In the genomic region with DNA sequence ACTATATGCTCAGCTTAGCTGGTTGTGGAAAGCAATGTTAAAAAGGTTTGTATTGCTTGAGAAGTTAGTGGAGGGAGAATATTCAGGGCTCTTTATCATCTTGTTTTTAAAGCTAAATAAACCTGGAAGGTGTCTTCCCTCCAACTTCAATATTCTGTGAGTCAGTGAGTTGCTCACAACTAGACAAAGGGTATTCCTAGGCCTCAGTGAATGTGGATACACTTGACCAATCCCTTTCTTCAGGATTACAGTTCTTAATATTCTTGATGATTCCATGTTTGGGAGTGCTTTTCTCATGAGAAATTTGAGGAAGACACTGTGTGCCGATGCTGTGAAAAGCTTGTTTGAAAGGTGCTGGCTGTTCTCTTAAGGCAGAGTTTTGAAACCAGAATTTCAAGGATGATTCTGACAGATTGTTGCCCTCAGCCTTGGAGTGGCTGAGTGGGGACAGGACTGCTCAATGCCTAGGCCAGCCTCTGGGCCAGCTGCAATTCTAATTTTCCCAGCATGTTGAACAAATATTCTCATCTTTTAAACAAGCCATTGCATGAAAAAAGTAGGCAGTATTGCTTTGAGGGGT, we compare ENCODE assay signal across 18 cellular contexts. TPM values are rescaled to one million over a fixed set of nuclear protein-coding genes. Genes with fewer than 3 reads are reported as not detected.
A peak's percentile ranks its signal among the peaks of the same experiment; 100 is the strongest.
DNase-seq lines count a peak whose midpoint lies in the region; ATAC-seq, FAIRE-seq and TF ChIP-seq lines count a peak whose summit lies in the region.
"Had no signal": no experiment of that assay in that cellular context is flagged by ENCODE, and none has a peak within 500 bp of the region (broad histone marks: within the 10 kb centered on the region; RNA-seq: fewer than 3 reads in every experiment).

No MANE protein-coding gene starts in this region.

- H3K27ac ChIP-seq in cardiac muscle cell (peak overlapping the region; percentile 48), keratinocyte (ENCODE audit: control insufficient read depth, insufficient read depth, low read length) (no peak overlapping the region), gastrocnemius medialis (peak overlapping the region in 3 of 4 donors; percentile 1 to 65 (median 36))

- DNase-seq in cardiac muscle cell (ENCODE audit: low read depth in 1 of 2, low spot score in 1 of 2) (no peak), Right ventricle myocardium inferior (ENCODE audit: missing footprints) (no peak), keratinocyte (ENCODE audit: low read depth, low spot score) (no peak), gastrocnemius medialis (no peak), NCI-H2227 (lab: John Stamatoyannopoulos, UW; ENCODE audit: unreplicated experiment) (no peak), HUDEP-2 (lab: John Stamatoyannopoulos, UW; ENCODE audit: unreplicated experiment in 76 of 76) (no peak), HAP-1 (ENCODE audit: low spot score in 2 of 2) (no peak)
- no peak for DNase-seq in effector memory CD8-positive, alpha-beta T cell
- DNase-seq: BE2C; CD4-positive, alpha-beta T cell; HFFc6; KG1; NCI-H1694 treated with DMSO at 0.1 percent for 48 hours; NCI-H510A; NCI-H748 treated with DMSO at 0.1 percent for 48 hours; NK-92 treated with Interleukin-12 subunit alpha and Interleukin-12 subunit beta, amount 100 ng/mL, for 24 hours; SIG-M5 had no signal

- H3K9ac ChIP-seq in keratinocyte (ENCODE audit: control insufficient read depth, extremely low read depth, insufficient read depth, low read length), result no peak overlapping the region

- H3K4me3 Mint-ChIP-seq in effector memory CD8-positive, alpha-beta T cell, result no peak overlapping the region
- H3K4me3 Mint-ChIP-seq: CD4-positive, alpha-beta T cell; HFFc6 had no signal

- ATAC-seq in Right ventricle myocardium inferior (no peak), gastrocnemius medialis (peak; percentile 44 to 78)
- ATAC-seq in effector memory CD8-positive, alpha-beta T cell (replicated peaks), result no peak
- ATAC-seq: GM12878 had no signal

- FAIRE-seq in keratinocyte (lab: Jason Lieb, UNC), result peak; percentile 69
- FAIRE-seq: GM12878 had no signal

- no peak for TF ChIP-seq POLR2A in gastrocnemius medialis (IDR thresholded peaks at IDR 0.05)

- H3K9me3 ChIP-seq in cardiac muscle cell (ENCODE audit: low read depth) (no peaks in the 10 kb centered on the region), keratinocyte (ENCODE audit: control insufficient read depth, low read depth, low read length) (no peaks in the 10 kb centered on the region), gastrocnemius medialis (no peaks in the 10 kb centered on the region), HAP-1 (no peaks in the 10 kb centered on the region)
- H3K9me3 ChIP-seq: BE2C had no signal

- in situ Hi-C loops in gastrocnemius medialis (cut with MboI; ENCODE audit: low sequenced_read_pairs in 4 of 4), result no loop called here
- in situ Hi-C loops in HAP-1 (cut with MboI; ENCODE audit: low sequenced_read_pairs), result no loop called here

- no peaks in the 10 kb centered on the region for H3K9me3 Mint-ChIP-seq in effector memory CD8-positive, alpha-beta T cell
- H3K9me3 Mint-ChIP-seq: CD4-positive, alpha-beta T cell; HFFc6 had no signal

- H3K36me3 Mint-ChIP-seq in effector memory CD8-positive, alpha-beta T cell (ENCODE audit: insufficient read depth), result no peaks in the 10 kb centered on the region

- H2AFZ ChIP-seq in keratinocyte (ENCODE audit: control insufficient read depth, low read length), result no peak overlapping the region

- H3K36me3 ChIP-seq in cardiac muscle cell (no peaks in the 10 kb centered on the region), keratinocyte (ENCODE audit: control insufficient read depth in 2 of 2, extremely low read depth in 1 of 2, insufficient read depth in 2 of 2, low read length in 2 of 2) (no peaks in the 10 kb centered on the region), gastrocnemius medialis (no peaks in the 10 kb centered on the region), HAP-1 (replicated peaks) (no peaks in the 10 kb centered on the region)
- H3K36me3 ChIP-seq: BE2C had no signal

- H3K4me1 ChIP-seq in cardiac muscle cell (ENCODE audit: low read depth) (peaks cover 21% of the 10 kb centered on the region), keratinocyte (ENCODE audit: control insufficient read depth, extremely low read depth, insufficient read depth, low read length) (peaks cover 24% of the 10 kb centered on the region), gastrocnemius medialis (peaks cover 44 to 70% of the 10 kb centered on the region in 2 donors), HAP-1 (peaks cover 27% of the 10 kb centered on the region)
- H3K4me1 ChIP-seq: BE2C had no signal

- intact Hi-C loops in Right ventricle myocardium inferior (cut with DNase I), result no loop called here
- intact Hi-C loops in gastrocnemius medialis (cut with DNase I; ENCODE audit: low total_unique reads), result no loop called here

- H3K4me3 ChIP-seq in cardiac muscle cell (no peak overlapping the region), keratinocyte (ENCODE audit: control insufficient read depth in 2 of 3, extremely low read depth in 1 of 3, insufficient read depth in 2 of 3, low read depth in 1 of 3, low read length in 3 of 3) (no peak overlapping the region), gastrocnemius medialis (no peak overlapping the region), HAP-1 (no peak overlapping the region)
- H3K4me3 ChIP-seq: GM12878 had no signal

- H4K20me1 ChIP-seq in keratinocyte (ENCODE audit: control insufficient read depth, extremely low read depth, insufficient read depth, low read length), result peaks cover 12% of the 10 kb centered on the region

- dilution Hi-C loops in keratinocyte (cut with MboI; ENCODE audit: extremely low pct_ligation_motif_present, low sequenced_read_pairs), result no loop called here

- peak overlapping the region; percentile 36 to 55 for H3K27ac Mint-ChIP-seq in effector memory CD8-positive, alpha-beta T cell
- H3K27ac Mint-ChIP-seq: HFFc6 had no signal

- no peaks in the 10 kb centered on the region for H3K27me3 Mint-ChIP-seq in effector memory CD8-positive, alpha-beta T cell
- H3K27me3 Mint-ChIP-seq: CD4-positive, alpha-beta T cell had no signal

- TF ChIP-seq CTCF in cardiac muscle cell (IDR thresholded peaks at IDR 0.05; ENCODE audit: low read depth, low read length), result no peak
- TF ChIP-seq CTCF in keratinocyte (optimal IDR thresholded peaks at IDR 0.05 in 1 of 3, IDR thresholded peaks at IDR 0.05 in 1 of 3, conservative IDR thresholded peaks at IDR 0.05 in 1 of 3; ENCODE audit: extremely low read depth in 1 of 3, insufficient read depth in 2 of 3, low read length in 3 of 3), result no peak
- no peak for TF ChIP-seq CTCF in gastrocnemius medialis (IDR thresholded peaks at IDR 0.05 in 4 of 5, conservative IDR thresholded peaks at IDR 0.05 in 1 of 5)

- H3K4me2 ChIP-seq in keratinocyte (ENCODE audit: control insufficient read depth, extremely low read depth, insufficient read depth, low read depth, low read length), result no peak overlapping the region

- peaks cover 2% of the 10 kb centered on the region for H3K9me1 ChIP-seq in keratinocyte (ENCODE audit: control insufficient read depth, extremely low read depth, insufficient read depth, low read length)

- H3K79me2 ChIP-seq in keratinocyte (ENCODE audit: control insufficient read depth, insufficient read depth, low read length), result peaks cover 84% of the 10 kb centered on the region

- peaks cover 50 to 68% of the 10 kb centered on the region in 2 donors for H3K4me1 Mint-ChIP-seq in effector memory CD8-positive, alpha-beta T cell (ENCODE audit: low read depth in 2 of 2)

- H3K27me3 ChIP-seq in cardiac muscle cell (no peaks in the 10 kb centered on the region), keratinocyte (ENCODE audit: control insufficient read depth, extremely low read depth, insufficient read depth, low read length) (no peaks in the 10 kb centered on the region), gastrocnemius medialis (no peaks in the 10 kb centered on the region), HAP-1 (ENCODE audit: low read depth) (no peaks in the 10 kb centered on the region)
- H3K27me3 ChIP-seq: BE2C had no signal

RNA-seq across cellular contexts. Expression of a gene that starts 30.1 kb away (rescaled TPM):
- total RNA-seq in cardiac muscle cell, result 43.4 and 56.5 TPM in 2 replicates
- 65.2 and 76.9 TPM in 2 replicates for polyA plus RNA-seq in cardiac muscle cell
- 25.7 TPM for total RNA-seq in Right ventricle myocardium inferior
- 27.7 to 37.3 TPM (median 28.7 TPM) in 3 replicates for polyA plus RNA-seq in keratinocyte
- polyA plus RNA-seq in keratinocyte (2011; ENCODE audit: low read depth), result 107 TPM
- polyA plus RNA-seq in keratinocyte (2011; cell fraction: cytosol; rRNA removed), result 20.5 and 41.7 TPM in 2 replicates
- 25.1 and 27.6 TPM in 2 replicates for polyA plus RNA-seq in keratinocyte (2011; cell fraction: nucleus; rRNA removed)
- 23.8 and 24.2 TPM in 2 replicates for polyA plus RNA-seq in keratinocyte (2012; ENCODE audit: low replicate concordance)
- polyA minus RNA-seq in keratinocyte, result 9.7 to 56.5 TPM (median 36.9 TPM) in 3 replicates
- polyA minus RNA-seq in keratinocyte (2011; cell fraction: cytosol; rRNA and poly(A)+ RNA removed), result 28.8 TPM
- polyA minus RNA-seq in keratinocyte (2011; cell fraction: nucleus; rRNA and poly(A)+ RNA removed), result 24.4 and 44.0 TPM in 2 replicates
- 10 to 100 TPM; 29.8 to 58.6 (median 30.2) TPM for total RNA-seq in gastrocnemius medialis

RNA-seq across cellular contexts. Expression of a gene that starts 53.5 kb away (rescaled TPM):
- total RNA-seq in cardiac muscle cell (10.7 TPM in 2 replicates), Right ventricle myocardium inferior (4.5 TPM), gastrocnemius medialis (10 to 100 TPM in 1 of 4 donors, 1 to 10 TPM in 3; 4.7 to 15.8 (median 7.8) TPM)
- polyA plus RNA-seq in cardiac muscle cell (9.9 and 13.6 TPM in 2 replicates), keratinocyte (6.3 to 8.4 TPM (median 7.7 TPM) in 3 replicates)
- polyA plus RNA-seq in keratinocyte (2011; ENCODE audit: low read depth), result 3.3 TPM
- polyA plus RNA-seq in keratinocyte (2011; cell fraction: cytosol; rRNA removed), result 3.4 and 5.6 TPM in 2 replicates
- 13.7 TPM in 2 replicates for polyA plus RNA-seq in keratinocyte (2011; cell fraction: nucleus; rRNA removed)
- polyA plus RNA-seq in keratinocyte (2012; ENCODE audit: low replicate concordance), result 4.7 and 6.9 TPM in 2 replicates
- 3.6 to 6.8 TPM (median 6.5 TPM) in 3 replicates for polyA minus RNA-seq in keratinocyte
- polyA minus RNA-seq in keratinocyte (2011; cell fraction: cytosol; rRNA and poly(A)+ RNA removed), result 4.2 TPM
- 5.3 and 9.8 TPM in 2 replicates for polyA minus RNA-seq in keratinocyte (2011; cell fraction: nucleus; rRNA and poly(A)+ RNA removed)

Comparison
In these comparisons a context has a peak if more than half of its experiments do, and no peak if none do; other contexts are left out.
1. ATAC-seq: peak in gastrocnemius medialis (2 of 2); none in Right ventricle myocardium inferior (single experiment) and effector memory CD8-positive, alpha-beta T cell (single experiment).